In genomic region chrY:24628237-24628935, GRCh38 we compare ENCODE assay signal across 13 cellular contexts. TPM values are rescaled to one million over a fixed set of nuclear protein-coding genes. Genes with fewer than 3 reads are reported as not detected.
"Had no signal": no experiment of that assay in that cellular context is flagged by ENCODE, and none has a peak within 500 bp of the region (broad histone marks: within the 10 kb centered on the region; RNA-seq: fewer than 3 reads in every experiment).

No MANE protein-coding gene starts in this region.

RNA-seq across cellular contexts. Expression of gene BPY2B, which starts 10.6 kb away (rescaled TPM):
- total RNA-seq: activated CD8-positive, alpha-beta memory T cell treated with anti-CD3 and anti-CD28 coated beads for 36 hours; activated CD8-positive, alpha-beta memory T cell treated with anti-CD3 and anti-CD28 coated beads, Interleukin-2, amount 10 ng/mL, durations not matched to agents 7 days and 5 days; activated CD8-positive, alpha-beta T cell treated with anti-CD3 and anti-CD28 coated beads, Interleukin-2, amount 10 ng/mL, durations not matched to agents 7 days and 5 days; activated T-helper 1 cell treated with anti-CD3 and anti-CD28 coated beads, Interleukin-12 subunit alpha, Interleukin-12 subunit beta, Interleukin-2, Interleukin-4 antibody, amounts not matched to agents 30 ng/mL and 10 ng/mL and 1 ng/mL, durations not matched to agents 14 hours and 24 hours and 36 hours; astrocyte; chondrocyte; dermis blood vessel endothelial cell; esophagus muscularis mucosa; gastroesophageal sphincter; glomerular endothelial cell; heart right ventricle; T-helper 1 cell treated with Interleukin-12 subunit alpha and Interleukin-12 subunit beta and Interleukin-4 antibody, amounts not matched to agents 30 ng/mL and 1 ng/mL, for 36 hours had no signal
- polyA plus RNA-seq: adipose tissue, heart right ventricle had no signal
